In genomic region chr2:7052404-7052803, GRCh38 we compare ENCODE assay signal across 15 cellular contexts.
A peak's percentile ranks its signal among the peaks of the same experiment; 100 is the strongest.
DNase-seq lines count a peak whose midpoint lies in the region; ATAC-seq and TF ChIP-seq lines count a peak whose summit lies in the region.
"Had no signal": no experiment of that assay in that cellular context is flagged by ENCODE, and none has a peak within 500 bp of the region (broad histone marks: within the 10 kb centered on the region; RNA-seq: fewer than 3 reads in every experiment).

No MANE protein-coding gene starts in this region.

- peak; percentile 54 for DNase-seq in naive B cell
- DNase-seq in COLO668 (lab: John Stamatoyannopoulos, UW; ENCODE audit: unreplicated experiment): no peak
- DNase-seq in foreskin fibroblast: no peak
- no peak for DNase-seq in chondrocyte (ENCODE audit: low spot score)
- DNase-seq in KG1 (lab: John Stamatoyannopoulos, UW): no peak
- DNase-seq: activated CD4-positive, alpha-beta T cell treated with anti-CD3 and anti-CD28 coated beads, Interleukin-2, amount 50 U/mL, for 4 hours; activated naive CD4-positive, alpha-beta T cell treated with Interleukin-2 at 50 U/mL for 16 hours; cerebellar nuclear complex; Kasumi-1; retina; T-helper 17 cell had no signal

- H3K4me1 Mint-ChIP-seq in naive B cell (peaks cover 25 to 49% (median 27%) of the 10 kb centered on the region in 3 donors), chondrocyte (ENCODE audit: low read depth) (peaks cover 6% of the 10 kb centered on the region)

- ATAC-seq in GM18909 (IDR thresholded peaks at IDR 0.05; ENCODE audit: poor library complexity, unreplicated experiment) (peak; percentile 94), GM21723 (IDR thresholded peaks at IDR 0.05; ENCODE audit: unreplicated experiment) (peak; percentile 74), HG03175 (IDR thresholded peaks at IDR 0.05; ENCODE audit: unreplicated experiment) (peak; percentile 80), naive B cell (ENCODE audit: low read depth in 2 of 2) (peak; percentile 73 to 81)
- ATAC-seq: T-helper 17 cell had no signal

- no peak overlapping the region for H3K4me3 ChIP-seq in foreskin fibroblast (ENCODE audit: low read depth in 1 of 2, low read length in 2 of 2)
- H3K4me3 ChIP-seq: esophagus muscularis mucosa had no signal

- peaks cover 3 to 20% (median 16%) of the 10 kb centered on the region in 7 donors for H3K9me3 Mint-ChIP-seq in naive B cell
- H3K9me3 Mint-ChIP-seq in chondrocyte (ENCODE audit: low read depth): no peaks in the 10 kb centered on the region

- H3K27ac Mint-ChIP-seq in naive B cell (peak overlapping the region in 3 of 6 donors; percentile 48 to 70 (median 52)), chondrocyte (ENCODE audit: unreplicated experiment) (no peak overlapping the region)
- H3K27ac Mint-ChIP-seq: T-helper 17 cell had no signal

- H3K27me3 Mint-ChIP-seq in naive B cell (peaks cover 12 to 29% (median 29%) of the 10 kb centered on the region in 3 donors), chondrocyte (ENCODE audit: low read depth) (peaks cover 7% of the 10 kb centered on the region)
- H3K27me3 Mint-ChIP-seq: T-helper 17 cell had no signal

- TF ChIP-seq CTCF in foreskin fibroblast (IDR thresholded peaks at IDR 0.05; ENCODE audit: low read depth, low read length) (no peak), chondrocyte (IDR thresholded peaks at IDR 0.05) (no peak)

- H3K4me3 Mint-ChIP-seq in naive B cell: peak overlapping the region; percentile 23 to 89 (median 60)
- no peak overlapping the region for H3K4me3 Mint-ChIP-seq in chondrocyte (ENCODE audit: unreplicated experiment)
- H3K4me3 Mint-ChIP-seq: T-helper 17 cell had no signal

- peaks cover 5 to 12% of the 10 kb centered on the region in 2 donors for H3K36me3 Mint-ChIP-seq in naive B cell
- peaks cover 2% of the 10 kb centered on the region for H3K36me3 Mint-ChIP-seq in chondrocyte (ENCODE audit: low read depth)
